1 cellular context compared by ENCODE assay signal in genomic region chr17:38958756-38959155, GRCh38.
TF ChIP-seq lines count a peak whose summit lies in the region.

No MANE protein-coding gene starts in this region.

TF ChIP-seq in GM23338, 12 proteins besides CTCF, POLR2A, EP300 and RAD21 (continued from another document):
- no peak for TF ChIP-seq ZNF114 (CRISPR knock-in tag; IDR thresholded peaks at IDR 0.05)
- TF ChIP-seq ZNF331 (CRISPR knock-in tag; IDR thresholded peaks at IDR 0.05; ENCODE audit: low read depth) = no peak
- TF ChIP-seq STAT1 (IDR thresholded peaks at IDR 0.05; ENCODE audit: unreplicated experiment) = no peak
- no peak for TF ChIP-seq EZH2 (IDR thresholded peaks at IDR 0.05; ENCODE audit: low read depth, unreplicated experiment)
- no peak for TF ChIP-seq ETS1 (IDR thresholded peaks at IDR 0.05)
